Comparison of ENCODE assay signal across 19 cellular contexts in genomic region chr5:58085800-58086199, GRCh38.
DNase-seq lines count a peak whose midpoint lies in the region; ATAC-seq and TF ChIP-seq lines count a peak whose summit lies in the region.
"Had no signal": no experiment of that assay in that cellular context is flagged by ENCODE, and none has a peak within 500 bp of the region (broad histone marks: within the 10 kb centered on the region; RNA-seq: fewer than 3 reads in every experiment).

No MANE protein-coding gene starts in this region.

- no peaks in the 10 kb centered on the region for H3K36me3 ChIP-seq in GM23248 (ENCODE audit: low read depth)
- H3K36me3 ChIP-seq in osteoblast (ENCODE audit: insufficient read depth, low read length), result no peaks in the 10 kb centered on the region
- H3K36me3 ChIP-seq in SK-N-SH (replicated peaks in 1 of 2; ENCODE audit: control insufficient read depth in 1 of 2, insufficient read depth in 2 of 2, low read length in 1 of 2), result no peaks in the 10 kb centered on the region
- H3K36me3 ChIP-seq: left ventricle myocardium inferior, SJCRH30 had no signal

- no peaks in the 10 kb centered on the region for H3K9me2 ChIP-seq in GM23248 (ENCODE audit: insufficient read depth)
- H3K9me2 ChIP-seq in SK-N-SH, result no peaks in the 10 kb centered on the region

- TF ChIP-seq EP300 in SK-N-SH (IDR thresholded peaks at IDR 0.05; ENCODE audit: borderline replicate concordance in 1 of 2, low read depth in 1 of 2, low read length in 1 of 2), result no peak

- H3K79me2 ChIP-seq in GM23248 (ENCODE audit: insufficient read depth), result no peaks in the 10 kb centered on the region
- H3K79me2 ChIP-seq in osteoblast (ENCODE audit: insufficient read depth, low read length), result no peaks in the 10 kb centered on the region
- no peaks in the 10 kb centered on the region for H3K79me2 ChIP-seq in SK-N-SH (ENCODE audit: insufficient read depth)

- H3F3A ChIP-seq in GM23248 (ENCODE audit: insufficient read depth), result no peaks in the 10 kb centered on the region
- no peaks in the 10 kb centered on the region for H3F3A ChIP-seq in SK-N-SH (replicated peaks; ENCODE audit: insufficient read depth)

- H3K27me3 ChIP-seq in GM23248 (replicated peaks; ENCODE audit: insufficient read depth), result no peaks in the 10 kb centered on the region
- H3K27me3 ChIP-seq in osteoblast (ENCODE audit: insufficient read depth, low read length), result no peaks in the 10 kb centered on the region
- H3K27me3 ChIP-seq in SK-N-SH (ENCODE audit: insufficient read depth), result no peaks in the 10 kb centered on the region
- H3K27me3 ChIP-seq: foreskin keratinocyte, SJCRH30, testis had no signal

- POLR2A ChIA-PET in SK-N-SH (lab: Yijun Ruan, JAX), result no interaction called here

- H3K9ac ChIP-seq in GM23248 (no peak overlapping the region), SK-N-SH (no peak overlapping the region)
- H3K9ac ChIP-seq: KMS-11 had no signal

- no peak for TF ChIP-seq RAD21 in SK-N-SH (IDR thresholded peaks at IDR 0.05; ENCODE audit: low read length)

- H3K4me2 ChIP-seq in GM23248 (ENCODE audit: unreplicated experiment), result no peak overlapping the region
- H3K4me2 ChIP-seq in osteoblast (ENCODE audit: insufficient read depth, low read length), result no peak overlapping the region
- no peak overlapping the region for H3K4me2 ChIP-seq in SK-N-SH
- H3K4me2 ChIP-seq: KMS-11 had no signal

- TF ChIP-seq CTCF in cardiac fibroblast (IDR thresholded peaks at IDR 0.05; ENCODE audit: low read depth, low read length) (no peak), osteoblast (IDR thresholded peaks at IDR 0.05; ENCODE audit: extremely low read depth, low read depth, low read length) (no peak), SK-N-SH (IDR thresholded peaks at IDR 0.05) (no peak)

- in situ Hi-C loops in GM23248 (cut with MboI), result no loop called here

- WGBS in GM23248 (ENCODE audit: low coverage in 1 of 2, low lambda C conversion rate in 2 of 2, missing lambda C conversion rate in 2 of 2), 2 experiments, result 59 to 60% methylated on average over 4 of the region's 4 CpGs
- WGBS in SK-N-SH (ENCODE audit: low lambda C conversion rate), result 69% methylated on average over 4 of the region's 4 CpGs

- H3K4me1 ChIP-seq in GM23248 (ENCODE audit: insufficient read depth), result no peaks in the 10 kb centered on the region
- peaks cover 3% of the 10 kb centered on the region for H3K4me1 ChIP-seq in osteoblast (ENCODE audit: insufficient read depth, low read length)
- H3K4me1 ChIP-seq in SK-N-SH (ENCODE audit: control insufficient read depth in 1 of 2, insufficient read depth in 2 of 2, low read depth in 1 of 2, low read length in 1 of 2), result no peaks in the 10 kb centered on the region
- H3K4me1 ChIP-seq: foreskin keratinocyte, testis had no signal

- DNase-seq in GM23248, result peak; percentile 39
- peak; percentile 78 for DNase-seq in NCI-H69 (lab: John Stamatoyannopoulos, UW)
- peak; percentile 52 to 53 for DNase-seq in cardiac fibroblast (ENCODE audit: low read depth in 2 of 2)
- DNase-seq in osteoblast (ENCODE audit: insufficient read length, low spot score, missing footprints), result peak; percentile 58
- no peak for DNase-seq in effector CD4-positive, alpha-beta T cell
- no peak for DNase-seq in SK-N-SH
- DNase-seq in cerebellar cortex (ENCODE audit: low spot score), result no peak
- DNase-seq: activated CD4-positive, alpha-beta T cell treated with anti-CD3 and anti-CD28 coated beads for 36 hours; activated CD8-positive, alpha-beta memory T cell treated with anti-CD3 and anti-CD28 coated beads, Interleukin-2, amount 50 U/mL, for 48 hours; activated naive CD4-positive, alpha-beta T cell treated with anti-CD3 and anti-CD28 coated beads, Interleukin-2, amount 10 ng/mL, durations not matched to agents 7 days and 5 days; caudate nucleus; DMS153; foreskin keratinocyte; left ventricle myocardium inferior; SJCRH30; stimulated activated CD4-positive, alpha-beta T cell treated with anti-CD3 and anti-CD28 coated beads, Interleukin-4, amount 100 ng/mL, for 1 hour; testis had no signal

- no peak for ATAC-seq in GM21723 (IDR thresholded peaks at IDR 0.05; ENCODE audit: unreplicated experiment)
- ATAC-seq: activated CD4-positive, alpha-beta T cell treated with anti-CD3 and anti-CD28 coated beads for 36 hours; foreskin keratinocyte had no signal

- H3K27ac ChIP-seq in GM23248, result no peak overlapping the region
- H3K27ac ChIP-seq in osteoblast (ENCODE audit: low read depth, low read length), result no peak overlapping the region
- H3K27ac ChIP-seq in SK-N-SH (ENCODE audit: low read depth in 2 of 2, low read length in 1 of 2), result no peak overlapping the region
- H3K27ac ChIP-seq: foreskin keratinocyte, KMS-11, left ventricle myocardium inferior, SJCRH30, testis had no signal

- H3K9me3 ChIP-seq in GM23248 (ENCODE audit: low read depth) (no peaks in the 10 kb centered on the region), osteoblast (ENCODE audit: low read depth, low read length) (no peaks in the 10 kb centered on the region), SK-N-SH (no peaks in the 10 kb centered on the region)
- H3K9me3 ChIP-seq: left ventricle myocardium inferior, SJCRH30, testis had no signal

- CTCF ChIA-PET in SK-N-SH (lab: Yijun Ruan, JAX), result no interaction called here

- no peak overlapping the region for H3K4me3 ChIP-seq in GM23248
- no peak overlapping the region for H3K4me3 ChIP-seq in cardiac fibroblast (replicated peaks in 1 of 2; ENCODE audit: low read depth in 2 of 2, low read length in 2 of 2)
- H3K4me3 ChIP-seq in osteoblast (ENCODE audit: insufficient read depth, low read length), result no peak overlapping the region
- no peak overlapping the region for H3K4me3 ChIP-seq in SK-N-SH (ENCODE audit: low read depth in 2 of 2, low read length in 1 of 2)
- H3K4me3 ChIP-seq: left ventricle myocardium inferior, SJCRH30, testis had no signal

- H4K20me1 ChIP-seq in GM23248 (ENCODE audit: insufficient read depth), result no peaks in the 10 kb centered on the region
- H4K20me1 ChIP-seq in osteoblast (ENCODE audit: insufficient read depth, low read length), result no peaks in the 10 kb centered on the region
- no peaks in the 10 kb centered on the region for H4K20me1 ChIP-seq in SK-N-SH (ENCODE audit: insufficient read depth)

- H2AFZ ChIP-seq in GM23248 (no peak overlapping the region), osteoblast (ENCODE audit: low read length) (no peak overlapping the region), SK-N-SH (ENCODE audit: low read depth) (no peak overlapping the region)

TF ChIP-seq in SK-N-SH, 30 proteins besides CTCF, POLR2A, EP300 and RAD21:
- no peak for TF ChIP-seq RFX5 (IDR thresholded peaks at IDR 0.05; ENCODE audit: low read length)
- TF ChIP-seq FOXM1 (IDR thresholded peaks at IDR 0.05; ENCODE audit: low read depth), result no peak
- TF ChIP-seq FOSL2 (IDR thresholded peaks at IDR 0.05; ENCODE audit: borderline replicate concordance, low read depth), result no peak
- no peak for TF ChIP-seq GATA2 (CRISPR knock-in tag; IDR thresholded peaks at IDR 0.05)
- TF ChIP-seq ZBTB33 (IDR thresholded peaks at IDR 0.05; ENCODE audit: borderline replicate concordance, low read depth), result no peak
- TF ChIP-seq TAF1 (IDR thresholded peaks at IDR 0.05; ENCODE audit: borderline replicate concordance, low read depth, low read length), result no peak
- no peak for TF ChIP-seq SIN3A (IDR thresholded peaks at IDR 0.05; ENCODE audit: borderline replicate concordance, low read depth, low read length)
- TF ChIP-seq REST (IDR thresholded peaks at IDR 0.05; ENCODE audit: low read depth, low read length), result no peak

Comparison
In these comparisons a context has a peak if more than half of its experiments do, and no peak if none do; other contexts are left out.
1. DNase-seq: peak in GM23248 (single experiment), NCI-H69 (single experiment), cardiac fibroblast (2 of 2) and osteoblast (single experiment); none in effector CD4-positive, alpha-beta T cell (single experiment), SK-N-SH (single experiment) and cerebellar cortex (single experiment).